8 cellular contexts compared by ENCODE assay signal in genomic region chr16:66270333-66270927, GRCh38.
DNase-seq lines count a peak whose midpoint lies in the region; ATAC-seq and TF ChIP-seq lines count a peak whose summit lies in the region.

No MANE protein-coding gene starts in this region.

- H3K9me3 Mint-ChIP-seq in activated naive CD4-positive, alpha-beta T cell treated with anti-CD3 and anti-CD28 coated beads, Interleukin-2, amount 50 U/mL, for 72 hours = no peaks in the 10 kb centered on the region

- H3K27ac ChIP-seq in SK-N-MC (peak overlapping the region; percentile 95), heart left ventricle (peak overlapping the region in 8 of 12 donors; percentile 1 to 57 (median 48)), prostate gland (peak overlapping the region in 1 of 2 donors; percentile 24)

- peak overlapping the region; percentile 24; the same call in 1 of the 2 replicates for H3K4me3 ChIP-seq in BE2C (ENCODE audit: low read depth, low read length)
- H3K4me3 ChIP-seq in SK-N-MC = peak overlapping the region; percentile 47; the same call in 1 of the 2 replicates
- H3K4me3 ChIP-seq in heart left ventricle = peak overlapping the region in 10 of 12 donors; percentile 31 to 53 (median 41)
- H3K4me3 ChIP-seq in prostate gland = peak overlapping the region; percentile 11 to 16

- ATAC-seq in GM19324 (IDR thresholded peaks at IDR 0.05; ENCODE audit: low FRiP score, unreplicated experiment) (peak; percentile 56), heart left ventricle (peak in 3 of 4 donors; percentile 56 to 82 (median 79)), HG03097 (IDR thresholded peaks at IDR 0.05; ENCODE audit: low FRiP score, unreplicated experiment) (no peak)
- peak; percentile 67 to 81 for ATAC-seq in activated naive CD4-positive, alpha-beta T cell treated with anti-CD3 and anti-CD28 coated beads, Interleukin-2, amount 50 U/mL, for 72 hours

- intact Hi-C loops in heart left ventricle (cut with DNase I) (loop anchor here in 2 of 10 donors (5.0 to 10.0 kb wide), 2 partner anchors 563 to 946 kb away; no protein-coding TSS in a partner anchor), prostate gland (cut with DNase I) (loop anchor here (5.0 to 10.0 kb wide), 2 partner anchors 1148 to 1206 kb away; partner anchors contain the start of gene CDH11)

- H3K9me3 ChIP-seq in BE2C = no peaks in the 10 kb centered on the region
- H3K9me3 ChIP-seq in SK-N-MC (ENCODE audit: low read depth, low read length) = no peaks in the 10 kb centered on the region
- no peaks in the 10 kb centered on the region for H3K9me3 ChIP-seq in heart left ventricle
- no peaks in the 10 kb centered on the region for H3K9me3 ChIP-seq in prostate gland

- TF ChIP-seq CTCF in BE2C (IDR thresholded peaks at IDR 0.05; ENCODE audit: low read depth, low read length) (peak; percentile 61), heart left ventricle (IDR thresholded peaks at IDR 0.05) (peak; percentile 82 to 100 (median 98)), prostate gland (IDR thresholded peaks at IDR 0.05) (peak; percentile 86 to 98 (median 94))

- TF ChIP-seq POLR2A in heart left ventricle (IDR thresholded peaks at IDR 0.05) (no peak), prostate gland (IDR thresholded peaks at IDR 0.05) (no peak)

- peak; percentile 85 for DNase-seq in BE2C
- DNase-seq in SK-N-MC (ENCODE audit: low read depth, low spot score) = no peak
- peak; percentile 68 to 85 for DNase-seq in activated naive CD4-positive, alpha-beta T cell treated with anti-CD3 and anti-CD28 coated beads, Interleukin-2, amount 50 U/mL, for 72 hours (ENCODE audit: low spot score in 2 of 2)
- DNase-seq in heart left ventricle = peak; percentile 66 to 90 (median 72)
- peak; percentile 10 for DNase-seq in prostate gland (ENCODE audit: low spot score)

- H3K36me3 Mint-ChIP-seq in activated naive CD4-positive, alpha-beta T cell treated with anti-CD3 and anti-CD28 coated beads, Interleukin-2, amount 50 U/mL, for 72 hours = no peaks in the 10 kb centered on the region

- no peak overlapping the region for H3K27ac Mint-ChIP-seq in activated naive CD4-positive, alpha-beta T cell treated with anti-CD3 and anti-CD28 coated beads, Interleukin-2, amount 50 U/mL, for 72 hours

- H3K36me3 ChIP-seq in BE2C (no peaks in the 10 kb centered on the region), SK-N-MC (ENCODE audit: insufficient read depth, low read length) (no peaks in the 10 kb centered on the region), heart left ventricle (no peaks in the 10 kb centered on the region), prostate gland (no peaks in the 10 kb centered on the region)

- H3K9ac ChIP-seq in SK-N-MC (ENCODE audit: insufficient read length) = peak overlapping the region; percentile 59

- TF ChIP-seq RAD21 in Ishikawa (IDR thresholded peaks at IDR 0.05; ENCODE audit: low read depth) = peak; percentile 72; the same call in 1 of the 2 replicates

- H3K4me1 ChIP-seq in BE2C = peaks cover 3% of the 10 kb centered on the region; the same call in 1 of the 2 replicates
- peaks cover 0 to 35% (median 14%) of the 10 kb centered on the region in 12 donors for H3K4me1 ChIP-seq in heart left ventricle
- H3K4me1 ChIP-seq in prostate gland (replicated peaks) = no peaks in the 10 kb centered on the region

- H3K27me3 ChIP-seq in BE2C (no peaks in the 10 kb centered on the region), heart left ventricle (peaks cover 0 to 6% (median 0%) of the 10 kb centered on the region in 9 donors), prostate gland (replicated peaks; ENCODE audit: insufficient read depth) (no peaks in the 10 kb centered on the region)

- WGBS in heart left ventricle, 4 donors = 11 to 24% (median 13%) methylated on average over 20 to 48 of the region's 48 CpGs
- 12% methylated on average over 48 of the region's 48 CpGs for WGBS in prostate gland

- TF ChIP-seq EP300 in Ishikawa (IDR thresholded peaks at IDR 0.05; ENCODE audit: borderline replicate concordance) = no peak

TF ChIP-seq in Ishikawa, 13 proteins besides CTCF, POLR2A, EP300 and RAD21:
- TF ChIP-seq MAX (IDR thresholded peaks at IDR 0.05) (peak; percentile 48; the same call in 1 of the 2 replicates), TEAD4 (IDR thresholded peaks at IDR 0.05) (no peak), YY1 (IDR thresholded peaks at IDR 0.05; ENCODE audit: low read depth) (peak; percentile 31; the same call in 1 of the 2 replicates)
